8 cellular contexts compared by ENCODE assay signal in the genomic region with DNA sequence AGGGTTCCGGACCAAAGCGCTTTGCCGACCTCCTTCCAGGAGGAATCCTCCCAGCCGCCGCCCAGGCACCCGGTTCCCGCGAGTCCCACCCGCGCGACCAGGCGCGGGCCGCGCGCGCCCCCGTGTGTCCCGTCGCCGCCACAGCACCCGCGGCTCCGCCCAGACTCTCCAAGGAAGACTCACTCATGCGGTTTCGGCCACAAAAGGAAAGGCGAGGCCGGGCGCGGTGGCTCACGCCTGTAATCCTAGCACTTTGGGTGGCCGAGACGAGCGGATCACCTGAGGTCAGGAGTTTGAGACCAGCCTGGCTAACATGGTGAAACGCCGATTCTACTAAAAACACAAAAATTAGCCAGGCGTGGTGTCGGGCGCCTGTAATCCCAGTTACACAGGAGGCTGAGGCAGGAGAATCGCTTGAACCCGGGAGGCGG. TPM values are rescaled to one million over a fixed set of nuclear protein-coding genes. Genes with fewer than 3 reads are reported as not detected.
A peak's percentile ranks its signal among the peaks of the same experiment; 100 is the strongest.
DNase-seq lines count a peak whose midpoint lies in the region; ATAC-seq and TF ChIP-seq lines count a peak whose summit lies in the region.
"Had no signal": no experiment of that assay in that cellular context is flagged by ENCODE, and none has a peak within 500 bp of the region (broad histone marks: within the 10 kb centered on the region; RNA-seq: fewer than 3 reads in every experiment).

No MANE protein-coding gene starts in this region.

- peaks cover 10% of the 10 kb centered on the region for H3K79me2 ChIP-seq in trophoblast cell (ENCODE audit: control insufficient read depth, insufficient read depth, low read length, poor library complexity)

- H3K23ac ChIP-seq in trophoblast cell (ENCODE audit: low read length) = no peak overlapping the region

- peak; percentile 78 for ATAC-seq in gastroesophageal sphincter

- no peaks in the 10 kb centered on the region for H3K27me3 ChIP-seq in SJCRH30
- peaks cover 36% of the 10 kb centered on the region for H3K27me3 ChIP-seq in gastroesophageal sphincter
- no peaks in the 10 kb centered on the region for H3K27me3 ChIP-seq in trophoblast cell (ENCODE audit: insufficient read depth, low read length)

- no peak overlapping the region for H2BK5ac ChIP-seq in trophoblast cell (ENCODE audit: low read depth, low read length, poor library complexity)

- H3K14ac ChIP-seq in trophoblast cell (ENCODE audit: low read length) = no peak overlapping the region

- H3K4ac ChIP-seq in trophoblast cell (ENCODE audit: low read depth, low read length) = no peak overlapping the region

- H4K12ac ChIP-seq in trophoblast cell (ENCODE audit: low read depth, low read length) = no peak overlapping the region

- TF ChIP-seq POLR2A in gastroesophageal sphincter (IDR thresholded peaks at IDR 0.05) = no peak

- H3K18ac ChIP-seq in trophoblast cell (ENCODE audit: low read length) = no peak overlapping the region

- H3K4me1 ChIP-seq in SJCRH30 = peaks cover 59% of the 10 kb centered on the region
- peaks cover 0 to 46% (median 8%) of the 10 kb centered on the region in 3 donors for H3K4me1 ChIP-seq in gastroesophageal sphincter
- H3K4me1 ChIP-seq in trophoblast cell (ENCODE audit: control insufficient read depth in 1 of 2, insufficient read depth in 2 of 2, low read length in 2 of 2) = peaks cover 23 to 31% of the 10 kb centered on the region in 2 experiments

- H2AFZ ChIP-seq in trophoblast cell (ENCODE audit: insufficient read depth, low read length, poor library complexity) = peak overlapping the region; percentile 83

- H3K36me3 ChIP-seq in SJCRH30 (no peaks in the 10 kb centered on the region), gastroesophageal sphincter (no peaks in the 10 kb centered on the region), trophoblast cell (ENCODE audit: control insufficient read depth in 1 of 2, insufficient read depth in 2 of 2, low read length in 2 of 2) (no peaks in the 10 kb centered on the region)

- DNase-seq in GM10248 (ENCODE audit: extremely low spot score) (peak; percentile 88), SJCRH30 (peak; percentile 80 to 83), trophoblast cell (peak; percentile 78 to 93), ureter (ENCODE audit: low spot score) (peak; percentile 86)
- no peak for DNase-seq in Jurkat, Clone E6-1 (ENCODE audit: low read depth, low spot score)
- peak; percentile 45 for DNase-seq in activated gamma-delta T cell treated with anti-CD3 and anti-CD28 coated beads, Interleukin-2, amount 50 U/mL, for 16 hours (ENCODE audit: low read depth)

- TF ChIP-seq CTCF in GM10248 (IDR thresholded peaks at IDR 0.05; ENCODE audit: control extremely low read depth, extremely low read depth, low read depth, missing control alignments) (peak; percentile 96), gastroesophageal sphincter (IDR thresholded peaks at IDR 0.05) (peak in 3 of 4 experiments; percentile 89 to 98 (median 90))

- H3K27ac ChIP-seq in SJCRH30 = peak overlapping the region; percentile 30; the same call in 1 of the 2 replicates
- H3K27ac ChIP-seq in gastroesophageal sphincter = peak overlapping the region in 2 of 4 donors; percentile 46 to 52
- H3K27ac ChIP-seq in trophoblast cell (ENCODE audit: low read depth, low read length) = no peak overlapping the region

- peaks cover 15% of the 10 kb centered on the region for H3K79me1 ChIP-seq in trophoblast cell (ENCODE audit: low read length)

- CTCF ChIA-PET in GM10248 (lab: Yijun Ruan, JAX) = interaction anchor here (0.9 to 3.3 kb wide), 10 partner anchors 9 to 57 kb away, joined by 3 to 13 read pairs (median 4); no protein-coding TSS in a partner anchor

- peak overlapping the region; percentile 59 for H3K4me2 ChIP-seq in trophoblast cell (ENCODE audit: low read length)

- no peak overlapping the region for H3K9ac ChIP-seq in trophoblast cell (ENCODE audit: low read length)

- H2BK120ac ChIP-seq in trophoblast cell (ENCODE audit: insufficient read depth, low read length, poor library complexity) = no peak overlapping the region

- 0 to 23% methylated on average over 3 to 18 of the region's 42 CpGs for WGBS in gastroesophageal sphincter (ENCODE audit: low coverage in 1 of 2), 2 donors
- WGBS in trophoblast cell (ENCODE audit: extremely low coverage, insufficient coverage, insufficient read length) = no CpG with 5 or more reads among the region's 42 CpGs

- TF ChIP-seq EP300 in gastroesophageal sphincter (IDR thresholded peaks at IDR 0.05) = no peak

- H3K4me3 ChIP-seq in Jurkat, Clone E6-1 (ENCODE audit: low read length) = peak overlapping the region; percentile 44
- H3K4me3 ChIP-seq in SJCRH30 (no peak overlapping the region), gastroesophageal sphincter (peak overlapping the region in 1 of 2 donors; percentile 18), trophoblast cell (ENCODE audit: low read depth, low read length) (no peak overlapping the region)

- H4K91ac ChIP-seq in trophoblast cell (ENCODE audit: low read depth, low read length) = no peak overlapping the region

- H4K8ac ChIP-seq in trophoblast cell (ENCODE audit: low read depth, low read length) = peak overlapping the region; percentile 65

- H3K9me3 ChIP-seq in SJCRH30 (replicated peaks) (no peaks in the 10 kb centered on the region), gastroesophageal sphincter (no peaks in the 10 kb centered on the region), trophoblast cell (ENCODE audit: insufficient read depth, low read depth, low read length) (no peaks in the 10 kb centered on the region)

- no peak overlapping the region for H2AK5ac ChIP-seq in trophoblast cell (ENCODE audit: low read length)

- POLR2A ChIA-PET in GM10248 (lab: Yijun Ruan, JAX) = no interaction called here

- no peak overlapping the region for H2BK12ac ChIP-seq in trophoblast cell (ENCODE audit: low read length)

RNA-seq across cellular contexts. Expression of gene PKMYT1, which starts 3.5 kb away (rescaled TPM):
- polyA plus RNA-seq in Jurkat, Clone E6-1 (2012; ENCODE audit: insufficient read depth, insufficient read length) = 147 TPM
- 34.8 and 45.8 TPM in 2 replicates for total RNA-seq in SJCRH30 (2014; rRNA removed; shearing (Covaris generic))
- total RNA-seq in gastroesophageal sphincter (1 to 10 TPM in 2 of 4 donors, not detected in 2; 1.6 to 1.7 TPM), ureter (2.2 TPM)
- 58.0 and 58.7 TPM in 2 replicates for polyA plus RNA-seq in trophoblast cell (2013)

RNA-seq across cellular contexts. Expression of gene PAQR4, which starts 14.6 kb away (rescaled TPM):
- 33.2 TPM for polyA plus RNA-seq in Jurkat, Clone E6-1 (2012; ENCODE audit: insufficient read depth, insufficient read length)
- 28.1 and 34.1 TPM in 2 replicates for total RNA-seq in SJCRH30 (2014; rRNA removed; shearing (Covaris generic))
- 1 to 10 TPM; 1.9 to 6.4 (median 4.1) TPM for total RNA-seq in gastroesophageal sphincter
- polyA plus RNA-seq in trophoblast cell (2013) = 10.1 and 10.3 TPM in 2 replicates
- 4.5 TPM for total RNA-seq in ureter

RNA-seq across cellular contexts. Expression of gene KREMEN2, which starts 19.6 kb away (rescaled TPM):
- 0.82 TPM for polyA plus RNA-seq in Jurkat, Clone E6-1 (2012; ENCODE audit: insufficient read depth, insufficient read length)
- 13.8 and 14.9 TPM in 2 replicates for total RNA-seq in SJCRH30 (2014; rRNA removed; shearing (Covaris generic))
- total RNA-seq in gastroesophageal sphincter (not detected), ureter (not detected)
- 2.7 and 2.8 TPM in 2 replicates for polyA plus RNA-seq in trophoblast cell (2013)
- total RNA-seq: mononuclear cell had no signal

RNA-seq across cellular contexts. Expression of gene CLDN9, which starts 29.0 kb away (rescaled TPM):
- polyA plus RNA-seq in Jurkat, Clone E6-1 (2012; ENCODE audit: insufficient read depth, insufficient read length) = not detected
- total RNA-seq in SJCRH30 (2014; rRNA removed; shearing (Covaris generic)) = not detected in 2 replicates
- total RNA-seq in gastroesophageal sphincter (under 1 TPM in 2 of 4 donors, not detected in 2; 0.32 to 0.39 TPM), ureter (0.42 TPM)
- 0.40 and 0.62 TPM in 2 replicates for polyA plus RNA-seq in trophoblast cell (2013)
- total RNA-seq: mononuclear cell had no signal

RNA-seq across cellular contexts. Expression of gene CLDN6, which starts 34.3 kb away (rescaled TPM):
- polyA plus RNA-seq in Jurkat, Clone E6-1 (2012; ENCODE audit: insufficient read depth, insufficient read length) = not detected
- not detected in 2 replicates for total RNA-seq in SJCRH30 (2014; rRNA removed; shearing (Covaris generic))
- total RNA-seq in gastroesophageal sphincter (not detected), ureter (not detected)
- 719 and 729 TPM in 2 replicates for polyA plus RNA-seq in trophoblast cell (2013)
- total RNA-seq: mononuclear cell had no signal

Comparison
In these comparisons a context has a peak if more than half of its experiments do, and no peak if none do; other contexts are left out.
1. RNA of gene PKMYT1, which starts 3.5 kb away (total RNA-seq): 34.8 to 45.8 TPM in SJCRH30; 2.2 TPM in ureter (single experiment) and 1.6 to 1.7 TPM in gastroesophageal sphincter; every median in the first group is over 10 times any median in the second.
2. RNA of gene KREMEN2, which starts 19.6 kb away (total RNA-seq): 13.8 to 14.9 TPM in SJCRH30; not detected in gastroesophageal sphincter and not detected in ureter (single experiment); every median in the first group is over 10 times any median in the second.